In genomic region chr7:25846722-25847121, GRCh38 we compare ENCODE assay signal across 10 cellular contexts.
DNase-seq lines count a peak whose midpoint lies in the region; ATAC-seq lines count a peak whose summit lies in the region.
"Had no signal": no experiment of that assay in that cellular context is flagged by ENCODE, and none has a peak within 500 bp of the region (broad histone marks: within the 10 kb centered on the region; RNA-seq: fewer than 3 reads in every experiment).

No MANE protein-coding gene starts in this region.

- 14% methylated on average over 3 of the region's 5 CpGs for WGBS in mesenchymal stem cell

- no peak overlapping the region for H4K8ac ChIP-seq in mesenchymal stem cell (ENCODE audit: low read length)

- H2BK5ac ChIP-seq in mesenchymal stem cell (ENCODE audit: low read depth, low read length, poor library complexity, severe bottlenecking) = no peak overlapping the region

- no peak overlapping the region for H3K14ac ChIP-seq in mesenchymal stem cell (ENCODE audit: low read length in 2 of 2)

- no peak overlapping the region for H2BK15ac ChIP-seq in mesenchymal stem cell (ENCODE audit: low read depth, poor library complexity, severe bottlenecking)

- no peak overlapping the region for H3K9ac ChIP-seq in mesenchymal stem cell (ENCODE audit: low read length)

- no peak overlapping the region for H3K4ac ChIP-seq in mesenchymal stem cell (ENCODE audit: low read depth in 1 of 2, low read length in 2 of 2)

- H2BK120ac ChIP-seq in mesenchymal stem cell (ENCODE audit: low read depth, low read length) = no peak overlapping the region

- ATAC-seq in GM21360 (IDR thresholded peaks at IDR 0.05; ENCODE audit: unreplicated experiment) (no peak), GM21526 (IDR thresholded peaks at IDR 0.05; ENCODE audit: low FRiP score, unreplicated experiment) (no peak)

- peaks cover 15% of the 10 kb centered on the region for H3K4me1 ChIP-seq in mesenchymal stem cell (ENCODE audit: control insufficient read depth, insufficient read depth, low read depth, low read length)

- H3K79me1 ChIP-seq in mesenchymal stem cell (replicated peaks; ENCODE audit: low read length, poor library complexity, severe bottlenecking) = no peaks in the 10 kb centered on the region

- H4K91ac ChIP-seq in mesenchymal stem cell (ENCODE audit: low read length) = no peak overlapping the region

- H3K9me3 ChIP-seq in mesenchymal stem cell (ENCODE audit: control insufficient read depth, low read length) = no peaks in the 10 kb centered on the region

- H3K4me2 ChIP-seq in mesenchymal stem cell (ENCODE audit: low read length, poor library complexity, severe bottlenecking) = no peak overlapping the region

- no peak overlapping the region for H2BK12ac ChIP-seq in mesenchymal stem cell (ENCODE audit: low read length in 2 of 2)

- H3K4me3 ChIP-seq in mesenchymal stem cell (ENCODE audit: insufficient read depth in 1 of 2, low read depth in 1 of 2, low read length in 2 of 2) = no peak overlapping the region

- no peaks in the 10 kb centered on the region for H3K36me3 ChIP-seq in mesenchymal stem cell (ENCODE audit: control insufficient read depth in 1 of 2, insufficient read depth in 2 of 2, low read depth in 1 of 2, low read length in 2 of 2)

- no peak overlapping the region for H3K23ac ChIP-seq in mesenchymal stem cell (ENCODE audit: low read length in 2 of 2)

- DNase-seq in NCI-H2029 (lab: John Stamatoyannopoulos, UW) (peak; percentile 21), NCI-H2029 treated with DMSO at 0.1 percent for 48 hours (lab: John Stamatoyannopoulos, UW) (no peak), cerebellum (ENCODE audit: low spot score) (peak; percentile 60), mesenchymal stem cell (peak; percentile 90), ureter (ENCODE audit: low spot score) (peak; percentile 79), retina (no peak)
- DNase-seq: activated naive CD8-positive, alpha-beta T cell treated with anti-CD3 and anti-CD28 coated beads, Interleukin-2, amount 10 ng/mL, durations not matched to agents 7 days and 5 days had no signal

- no peak overlapping the region for H2AFZ ChIP-seq in mesenchymal stem cell (ENCODE audit: low read depth, low read length)

- H3K27me3 ChIP-seq in mesenchymal stem cell (ENCODE audit: control insufficient read depth in 1 of 2, insufficient read depth in 1 of 2, low read length in 2 of 2) = no peaks in the 10 kb centered on the region

- H2AK5ac ChIP-seq in mesenchymal stem cell (ENCODE audit: low read length, severe bottlenecking) = no peak overlapping the region

- H3K27ac ChIP-seq in mesenchymal stem cell (ENCODE audit: low read length, poor library complexity, severe bottlenecking) = peak overlapping the region; percentile 97
- H3K27ac ChIP-seq: 22Rv1 had no signal

- H3K18ac ChIP-seq in mesenchymal stem cell (ENCODE audit: low read depth in 1 of 2, low read length in 2 of 2) = no peak overlapping the region

Comparison
In these comparisons a context has a peak if more than half of its experiments do, and no peak if none do; other contexts are left out.
1. DNase-seq: peak in NCI-H2029 (single experiment), cerebellum (single experiment), mesenchymal stem cell (single experiment) and ureter (single experiment); none in NCI-H2029 treated with DMSO at 0.1 percent for 48 hours (single experiment) and retina (single experiment).